ENCODE assay signal across 34 cellular contexts in genomic region chr5:24646915-24647314, GRCh38. TPM values are rescaled to one million over a fixed set of nuclear protein-coding genes. Genes with fewer than 3 reads are reported as not detected.
"Had no signal": no experiment of that assay in that cellular context is flagged by ENCODE, and none has a peak within 500 bp of the region (broad histone marks: within the 10 kb centered on the region; RNA-seq: fewer than 3 reads in every experiment).

No MANE protein-coding gene starts in this region.

- H3K36me3 ChIP-seq: ascending aorta, cardiac muscle cell, Peyer's patch had no signal

- H3K4me3 ChIP-seq: ascending aorta, cardiac muscle cell, Peyer's patch had no signal

- H3K9me3 ChIP-seq: ascending aorta, Peyer's patch had no signal

- H3K27me3 Mint-ChIP-seq: activated CD4-positive, alpha-beta T cell treated with anti-CD3 and anti-CD28 coated beads, Interleukin-2, amount 10 ng/mL, durations not matched to agents 7 days and 5 days; activated naive CD4-positive, alpha-beta T cell treated with anti-CD3 and anti-CD28 coated beads, Interleukin-2, amount 50 U/mL, for 24 hours; activated naive CD8-positive, alpha-beta T cell treated with anti-CD3 and anti-CD28 coated beads, Interleukin-2, amount 10 ng/mL, durations not matched to agents 7 days and 5 days; activated T-cell treated with anti-CD3 and anti-CD28 coated beads, Interleukin-2, amount 50 U/mL, for 24 hours; central memory CD8-positive, alpha-beta T cell had no signal

- H3K4me1 ChIP-seq: ascending aorta, Peyer's patch had no signal

- H3K4me1 Mint-ChIP-seq: activated CD4-positive, alpha-beta T cell treated with anti-CD3 and anti-CD28 coated beads, Interleukin-2, amount 10 ng/mL, durations not matched to agents 7 days and 5 days; activated naive CD4-positive, alpha-beta T cell treated with anti-CD3 and anti-CD28 coated beads, Interleukin-2, amount 50 U/mL, for 24 hours; activated naive CD8-positive, alpha-beta T cell treated with anti-CD3 and anti-CD28 coated beads, Interleukin-2, amount 10 ng/mL, durations not matched to agents 7 days and 5 days; central memory CD8-positive, alpha-beta T cell had no signal

- H3K36me3 Mint-ChIP-seq: activated naive CD4-positive, alpha-beta T cell treated with anti-CD3 and anti-CD28 coated beads, Interleukin-2, amount 50 U/mL, for 24 hours; activated naive CD8-positive, alpha-beta T cell treated with anti-CD3 and anti-CD28 coated beads, Interleukin-2, amount 10 ng/mL, durations not matched to agents 7 days and 5 days had no signal

- H3K27me3 ChIP-seq: ascending aorta, cardiac muscle cell, Peyer's patch had no signal

- H3K27ac Mint-ChIP-seq: activated CD4-positive, alpha-beta T cell treated with anti-CD3 and anti-CD28 coated beads, Interleukin-2, amount 10 ng/mL, durations not matched to agents 7 days and 5 days; activated CD8-positive, alpha-beta T cell treated with anti-CD3 and anti-CD28 coated beads, Interleukin-2, amount 10 ng/mL, durations not matched to agents 7 days and 5 days; activated naive CD4-positive, alpha-beta T cell treated with anti-CD3 and anti-CD28 coated beads, Interleukin-2, amount 50 U/mL, for 24 hours; activated naive CD8-positive, alpha-beta T cell treated with anti-CD3 and anti-CD28 coated beads, Interleukin-2, amount 10 ng/mL, durations not matched to agents 7 days and 5 days; activated T-cell treated with anti-CD3 and anti-CD28 coated beads, Interleukin-2, amount 50 U/mL, for 24 hours; activated T-helper 2 cell treated with anti-CD3 and anti-CD28 coated beads, Interferon-gamma antibody, Interleukin-2, Interleukin-4, amounts not matched to agents 10 μg/mL and 5 μg/mL and 100 μg/mL, durations not matched to agents 14 hours and 24 hours and 36 hours had no signal

- H3K4me3 Mint-ChIP-seq: activated CD4-positive, alpha-beta T cell treated with anti-CD3 and anti-CD28 coated beads, Interleukin-2, amount 10 ng/mL, durations not matched to agents 7 days and 5 days; activated CD8-positive, alpha-beta T cell treated with anti-CD3 and anti-CD28 coated beads, Interleukin-2, amount 10 ng/mL, durations not matched to agents 7 days and 5 days; activated naive CD4-positive, alpha-beta T cell treated with anti-CD3 and anti-CD28 coated beads, Interleukin-2, amount 50 U/mL, for 24 hours; activated naive CD8-positive, alpha-beta T cell treated with anti-CD3 and anti-CD28 coated beads, Interleukin-2, amount 10 ng/mL, durations not matched to agents 7 days and 5 days; activated T-cell treated with anti-CD3 and anti-CD28 coated beads, Interleukin-2, amount 50 U/mL, for 24 hours; central memory CD8-positive, alpha-beta T cell had no signal

- H3K27ac ChIP-seq: ascending aorta, cardiac muscle cell, KMS-11, Peyer's patch had no signal

- DNase-seq: activated CD4-positive, alpha-beta T cell treated with anti-CD3 and anti-CD28 coated beads, Interleukin-2, amount 10 ng/mL, durations not matched to agents 7 days and 5 days; activated CD4-positive, alpha-beta T cell treated with anti-CD3 and anti-CD28 coated beads, Interleukin-2, amount 50 U/mL, for 48 hours; activated CD8-positive, alpha-beta T cell treated with anti-CD3 and anti-CD28 coated beads, Interleukin-2, amount 10 ng/mL, durations not matched to agents 7 days and 5 days; activated gamma-delta T cell; activated naive CD4-positive, alpha-beta T cell treated with Interleukin-2 at 50 U/mL for 16 hours; activated naive CD8-positive, alpha-beta T cell treated with anti-CD3 and anti-CD28 coated beads, Interleukin-2, amount 10 ng/mL, durations not matched to agents 7 days and 5 days; activated T-cell treated with anti-CD3 and anti-CD28 coated beads, Interleukin-2, amount 50 U/mL, for 24 hours; amygdala; MM.1S; MV-4-11; NCI-H1092; NCI-H1436 treated with DMSO at 0.1 percent for 48 hours; NCI-H1694 treated with DMSO at 0.1 percent for 48 hours; NCI-H2029; NCI-H226; NCI-H446 treated with DMSO at 0.1 percent for 48 hours; NCI-H524; NCI-H82; NK-92 treated with Interleukin-12 subunit alpha and Interleukin-12 subunit beta, amount 100 ng/mL, for 24 hours; PC-3; Peyer's patch; RPMI8226; SW 1271; T1000 had no signal

- H3K9ac ChIP-seq: KMS-11 had no signal

RNA-seq across cellular contexts. Expression of gene CDH10, which starts 2.1 kb away (rescaled TPM):
- total RNA-seq: activated CD4-positive, alpha-beta T cell treated with anti-CD3 and anti-CD28 coated beads, Interleukin-2, amount 10 ng/mL, durations not matched to agents 7 days and 5 days; activated CD8-positive, alpha-beta T cell treated with anti-CD3 and anti-CD28 coated beads, Interleukin-2, amount 10 ng/mL, durations not matched to agents 7 days and 5 days; activated naive CD8-positive, alpha-beta T cell treated with anti-CD3 and anti-CD28 coated beads, Interleukin-2, amount 10 ng/mL, durations not matched to agents 7 days and 5 days; activated T-helper 2 cell treated with anti-CD3 and anti-CD28 coated beads, Interferon-gamma antibody, Interleukin-2, Interleukin-4, amounts not matched to agents 10 μg/mL and 5 μg/mL and 100 μg/mL, durations not matched to agents 14 hours and 24 hours and 36 hours; ascending aorta; chondrocyte; LHCN-M2; PC-3; Peyer's patch; T-helper 1 cell treated with Interleukin-12 subunit alpha and Interleukin-12 subunit beta and Interleukin-4 antibody, amounts not matched to agents 30 ng/mL and 1 ng/mL, for 36 hours; T-helper 2 cell treated with Interferon-gamma antibody and Interleukin-4, amounts not matched to agents 100 ng/mL and 5 ng/mL, for 36 hours had no signal
